Comparison of ENCODE assay signal across 10 cellular contexts in genomic region chr7:77175274-77175673, GRCh38. TPM values are rescaled to one million over a fixed set of nuclear protein-coding genes. Genes with fewer than 3 reads are reported as not detected.
DNase-seq lines count a peak whose midpoint lies in the region; ATAC-seq, FAIRE-seq and TF ChIP-seq lines count a peak whose summit lies in the region.
"Not testable (repeated sequence)": the region's sequence is repeated elsewhere in the genome, so short reads cannot be mapped to it uniquely, and the experiment has no call there.
"Had no signal": no experiment of that assay in that cellular context is flagged by ENCODE, and none has a peak within 500 bp of the region (broad histone marks: within the 10 kb centered on the region; RNA-seq: fewer than 3 reads in every experiment).

No MANE protein-coding gene starts in this region.

- not testable (repeated sequence) for H4K20me1 ChIP-seq in GM12878 (ENCODE audit: control insufficient read depth, insufficient read depth)

- not testable (repeated sequence) for TF ChIP-seq CTCF in GM12878 (IDR thresholded peaks at IDR 0.05 in 2 of 3, conservative IDR thresholded peaks at IDR 0.05 in 1 of 3; ENCODE audit: control insufficient read depth in 2 of 3, extremely low read depth in 1 of 3, insufficient read depth in 1 of 3, low read depth in 3 of 3, low read length in 3 of 3)

- H3K27ac ChIP-seq in GM12878 (ENCODE audit: control insufficient read depth, insufficient read depth) = not testable (repeated sequence)

- in situ Hi-C loops in GM12878 (cut with MboI) = not testable (repeated sequence)

- H3K79me2 ChIP-seq in GM12878 (ENCODE audit: control insufficient read depth, insufficient read depth, low read length) = not testable (repeated sequence)

- RAD21 ChIA-PET in GM12878 (lab: Charles Lee; ENCODE audit: unreplicated experiment) = not testable (repeated sequence)

- 0 out of 2 replicates have a peak overlapping the region, but pooled peaks have one; percentile 12 for H2AFZ ChIP-seq in GM12878 (ENCODE audit: control insufficient read depth, low read depth, low read length)

- TF ChIP-seq POLR2A in GM12878 (IDR thresholded peaks at IDR 0.05; ENCODE audit: low read depth, low read length) = not testable (repeated sequence)

- DNase-seq in GM12878 (ENCODE audit: low read depth, low spot score) = not testable (repeated sequence)

- not testable (repeated sequence) for H3K4me3 ChIP-seq in GM12878

- H3K4me1 ChIP-seq in GM12878 (ENCODE audit: control insufficient read depth, insufficient read depth, low read length) = not testable (repeated sequence)

- not testable (repeated sequence) for H3K36me3 ChIP-seq in GM12878 (ENCODE audit: control insufficient read depth in 2 of 2, insufficient read depth in 2 of 2, low read length in 1 of 2)

- H3K9me3 ChIP-seq in GM12878 (replicated peaks; ENCODE audit: control insufficient read depth, insufficient read depth, low read length) = not testable (repeated sequence)

- ATAC-seq in GM18508 (IDR thresholded peaks at IDR 0.05; ENCODE audit: insufficient read depth, unreplicated experiment) (peak; percentile 80), GM19043 (IDR thresholded peaks at IDR 0.05; ENCODE audit: low read depth, unreplicated experiment) (peak; percentile 62), GM21381 (IDR thresholded peaks at IDR 0.05; ENCODE audit: unreplicated experiment) (peak; percentile 75), HG02610 (IDR thresholded peaks at IDR 0.05; ENCODE audit: unreplicated experiment) (peak; percentile 80), HG02981 (IDR thresholded peaks at IDR 0.05; ENCODE audit: unreplicated experiment) (peak; percentile 79), HG03442 (IDR thresholded peaks at IDR 0.05; ENCODE audit: unreplicated experiment) (peak; percentile 64), GM12878 (peak; percentile 92)

- POLR2A ChIA-PET in GM12878 (lab: Charles Lee) = not testable (repeated sequence)

- not testable (repeated sequence) for H3K27me3 ChIP-seq in GM12878 (replicated peaks in 1 of 2; ENCODE audit: control insufficient read depth in 2 of 2, insufficient read depth in 2 of 2, low read length in 1 of 2)

- peak overlapping the region; percentile 17; the same call in 1 of the 2 replicates for H3K4me2 ChIP-seq in GM12878 (ENCODE audit: control insufficient read depth, insufficient read depth)

- FAIRE-seq in GM12878 (lab: Jason Lieb, UNC) = peak; percentile 91

- not testable (repeated sequence) for TF ChIP-seq RAD21 in GM12878 (IDR thresholded peaks at IDR 0.05; ENCODE audit: insufficient read depth, low read depth, low read length)

- SMC1A ChIA-PET in GM12878 (lab: Charles Lee; ENCODE audit: uncharacterized antibody, unreplicated experiment) = not testable (repeated sequence)

- TF ChIP-seq EP300 in GM12878 (IDR thresholded peaks at IDR 0.05; ENCODE audit: borderline replicate concordance in 1 of 2, control insufficient read depth in 1 of 2, low read depth in 2 of 2, low read length in 2 of 2) = not testable (repeated sequence)

- BruUV-seq in GM12878 (replicated peaks; lab: Mats Ljungman, UMichigan) = not testable (repeated sequence)

- CTCF ChIA-PET in GM12878 (lab: Yijun Ruan, JAX) = not testable (repeated sequence)

- WGBS in GM12878 (ENCODE audit: insufficient coverage, insufficient replicate concordance, low lambda C conversion rate, missing lambda C conversion rate) = 0% methylated on average over 1 of the region's 3 CpGs

- intact Hi-C loops in GM12878 (cut with micrococcal nuclease; ENCODE audit: unreplicated experiment) = not testable (repeated sequence)

- not testable (repeated sequence) for H3K9ac ChIP-seq in GM12878 (ENCODE audit: control insufficient read depth, insufficient read depth, low read length)

RNA-seq across cellular contexts. Expression of gene FGL2, which starts 24.3 kb away (rescaled TPM):
- total RNA-seq in GM12878 (2013; cell fraction: nucleolus; rRNA removed) = 1.4 and 2.1 TPM in 2 replicates
- 1.9 and 2.5 TPM in 2 replicates for total RNA-seq in GM12878 (2014; rRNA removed)
- total RNA-seq in GM12878 (2014; rRNA removed; fragmentation: Illumina TruSeq; extraction: Trizol) = 3.2 and 3.5 TPM in 2 replicates
- total RNA-seq in GM12878 (2021) = 1.2 and 1.7 TPM in 2 replicates
- 1.1 TPM for polyA plus RNA-seq in GM12878 (2011; ENCODE audit: low read depth)
- polyA plus RNA-seq in GM12878 (2011; rRNA removed) = 0.04 TPM in 1 of 2 replicates, not detected in the other
- polyA plus RNA-seq in GM12878 (2011; cell fraction: cytosol; rRNA removed) = not detected in 2 replicates
- polyA plus RNA-seq in GM12878 (2011; cell fraction: nucleus; rRNA removed) = not detected in 2 replicates
- polyA plus RNA-seq in GM12878 (2012) = 1.3 and 1.7 TPM in 2 replicates
- polyA plus RNA-seq in GM12878 (2014; fragmentation: Illumina TruSeq; extraction: Trizol) = 2.5 and 4.3 TPM in 2 replicates
- 1 to 10 TPM; 1.2 to 1.6 TPM for polyA plus RNA-seq in GM12878 (2014; fragmentation: Nextera tagmentation; extraction: Ambion mirVana)
- polyA plus RNA-seq in GM12878 (2014; rRNA removed) = 1.4 and 1.5 TPM in 2 replicates
- polyA plus RNA-seq in GM12878 (2016; fragmentation: Nextera tagmentation; extraction: Ambion mirVana) = under 1 TPM; 0.44 to 0.66 TPM
- polyA minus RNA-seq in GM12878 (2011; rRNA and poly(A)+ RNA removed) = not detected in 2 replicates
- polyA minus RNA-seq in GM12878 (2011; cell fraction: cytosol; rRNA and poly(A)+ RNA removed) = not detected in 2 replicates
- not detected in 2 replicates for polyA minus RNA-seq in GM12878 (2011; cell fraction: nucleus; rRNA and poly(A)+ RNA removed)
- total RNA-seq: G401, PC-9, SK-MEL-5 had no signal

RNA-seq across cellular contexts. Expression of gene CCDC146, which starts 52.9 kb away (rescaled TPM):
- total RNA-seq in GM12878 (2013; cell fraction: nucleolus; rRNA removed) = 25.7 and 34.4 TPM in 2 replicates
- 0.90 and 1.6 TPM in 2 replicates for total RNA-seq in GM12878 (2014; rRNA removed)
- total RNA-seq in GM12878 (2014; rRNA removed; fragmentation: Illumina TruSeq; extraction: Trizol) = 1.3 and 1.5 TPM in 2 replicates
- total RNA-seq in GM12878 (2021) = 1.2 and 2.0 TPM in 2 replicates
- 1.4 TPM for polyA plus RNA-seq in GM12878 (2011; ENCODE audit: low read depth)
- polyA plus RNA-seq in GM12878 (2011; rRNA removed) = 5.3 and 6.0 TPM in 2 replicates
- 1.5 and 1.8 TPM in 2 replicates for polyA plus RNA-seq in GM12878 (2011; cell fraction: cytosol; rRNA removed)
- 11.7 and 14.8 TPM in 2 replicates for polyA plus RNA-seq in GM12878 (2011; cell fraction: nucleus; rRNA removed)
- 1.6 and 2.2 TPM in 2 replicates for polyA plus RNA-seq in GM12878 (2012)
- 1.7 and 2.7 TPM in 2 replicates for polyA plus RNA-seq in GM12878 (2014; fragmentation: Illumina TruSeq; extraction: Trizol)
- under 1 TPM; 0.55 to 0.84 TPM for polyA plus RNA-seq in GM12878 (2014; fragmentation: Nextera tagmentation; extraction: Ambion mirVana)
- 1.1 and 2.0 TPM in 2 replicates for polyA plus RNA-seq in GM12878 (2014; rRNA removed)
- 1 to 10 TPM in 1 of 2 experiments, under 1 TPM in 1; 0.28 to 1.2 TPM for polyA plus RNA-seq in GM12878 (2016; fragmentation: Nextera tagmentation; extraction: Ambion mirVana)
- polyA minus RNA-seq in GM12878 (2011; rRNA and poly(A)+ RNA removed) = 1.5 and 3.4 TPM in 2 replicates
- polyA minus RNA-seq in GM12878 (2011; cell fraction: cytosol; rRNA and poly(A)+ RNA removed) = 1.9 TPM in 1 of 2 replicates, not detected in the other
- 4.5 and 6.9 TPM in 2 replicates for polyA minus RNA-seq in GM12878 (2011; cell fraction: nucleus; rRNA and poly(A)+ RNA removed)
